Comparison of ENCODE assay signal across 1 cellular context in genomic region chr12:14873440-14874185, GRCh38.
TF ChIP-seq lines count a peak whose summit lies in the region.

No MANE protein-coding gene starts in this region.

TF ChIP-seq in K562, 482 proteins besides CTCF, POLR2A, EP300 and RAD21 (continued from another document):
- TF ChIP-seq CBX5 (IDR thresholded peaks at IDR 0.05; ENCODE audit: borderline replicate concordance, low read depth) = no peak
- TF ChIP-seq KAT2B (IDR thresholded peaks at IDR 0.05; ENCODE audit: low read depth, low read length) = no peak
- no peak for TF ChIP-seq ZNF75A (CRISPR knock-in tag; IDR thresholded peaks at IDR 0.05)
- TF ChIP-seq GABPA (tag; conservative IDR thresholded peaks at IDR 0.05; ENCODE audit: low read depth) = peak; percentile 33; the same call in 1 of the 2 replicates
- 0 out of 2 replicates have a peak, but pooled peaks have one; percentile 24 for TF ChIP-seq SPI1 (IDR thresholded peaks at IDR 0.05; ENCODE audit: borderline replicate concordance, low read depth, low read length)
